ENCODE assay signal across 1 cellular context in the genomic region with DNA sequence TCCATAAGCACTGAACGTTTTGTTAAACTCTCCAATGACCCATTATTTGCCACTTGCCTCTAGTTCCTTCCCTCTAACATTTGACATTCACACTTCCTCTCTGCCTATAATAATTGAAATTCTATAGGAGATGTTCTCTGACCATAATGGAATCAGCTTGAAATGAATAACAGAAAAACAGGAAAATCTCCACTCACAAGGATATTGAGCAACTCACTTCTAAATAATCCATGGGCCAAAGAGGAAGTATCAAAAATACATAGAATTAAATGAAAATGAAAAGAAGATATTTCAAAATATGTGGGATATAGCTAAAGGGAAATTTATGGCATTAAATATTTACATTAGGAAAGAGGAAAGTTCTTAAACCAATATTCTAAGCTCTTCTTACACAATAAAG.
TF ChIP-seq lines count a peak whose summit lies in the region.

No MANE protein-coding gene starts in this region.

TF ChIP-seq in HepG2, 621 proteins besides CTCF, POLR2A, EP300 and RAD21:
- TF ChIP-seq MIER3 (CRISPR knock-in tag; IDR thresholded peaks at IDR 0.05; ENCODE audit: borderline replicate concordance) (no peak), XBP1 (CRISPR knock-in tag; IDR thresholded peaks at IDR 0.05) (no peak), KDM1A (CRISPR knock-in tag; IDR thresholded peaks at IDR 0.05) (no peak), RARG (CRISPR knock-in tag; IDR thresholded peaks at IDR 0.05; ENCODE audit: low read depth) (no peak), RAD51 (IDR thresholded peaks at IDR 0.05; ENCODE audit: borderline replicate concordance) (no peak), KDM3A (CRISPR knock-in tag; IDR thresholded peaks at IDR 0.05; ENCODE audit: low read depth) (no peak), FOXJ3 (CRISPR knock-in tag; IDR thresholded peaks at IDR 0.05; ENCODE audit: borderline replicate concordance) (no peak), SYNCRIP (IDR thresholded peaks at IDR 0.05; ENCODE audit: insufficient read depth, low read depth, low read length) (no peak), ZNF264 (CRISPR knock-in tag; IDR thresholded peaks at IDR 0.05) (no peak), HNRNPH1 (optimal IDR thresholded peaks at IDR 0.05; ENCODE audit: low read depth, low read length) (no peak), THAP11 (CRISPR knock-in tag; IDR thresholded peaks at IDR 0.05) (no peak), ZNF121 (CRISPR knock-in tag; IDR thresholded peaks at IDR 0.05) (no peak), TCF7 (IDR thresholded peaks at IDR 0.05; ENCODE audit: low read depth) (no peak)
- TF ChIP-seq, protein P1, sequence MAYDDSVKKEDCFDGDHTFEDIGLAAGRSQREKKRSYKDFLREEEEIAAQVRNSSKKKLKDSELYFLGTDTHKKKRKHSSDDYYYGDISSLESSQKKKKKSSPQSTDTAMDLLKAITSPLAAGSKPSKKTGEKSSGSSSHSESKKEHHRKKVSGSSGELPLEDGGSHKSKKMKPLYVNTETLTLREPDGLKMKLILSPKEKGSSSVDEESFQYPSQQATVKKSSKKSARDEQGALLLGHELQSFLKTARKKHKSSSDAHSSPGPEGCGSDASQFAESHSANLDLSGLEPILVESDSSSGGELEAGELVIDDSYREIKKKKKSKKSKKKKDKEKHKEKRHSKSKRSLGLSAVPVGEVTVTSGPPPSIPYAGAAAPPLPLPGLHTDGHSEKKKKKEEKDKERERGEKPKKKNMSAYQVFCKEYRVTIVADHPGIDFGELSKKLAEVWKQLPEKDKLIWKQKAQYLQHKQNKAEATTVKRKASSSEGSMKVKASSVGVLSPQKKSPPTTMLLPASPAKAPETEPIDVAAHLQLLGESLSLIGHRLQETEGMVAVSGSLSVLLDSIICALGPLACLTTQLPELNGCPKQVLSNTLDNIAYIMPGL (CRISPR knock-in tag; IDR thresholded peaks at IDR 0.05; ENCODE audit: borderline replicate concordance in 1 of 2, low read depth in 1 of 2): no peak
- TF ChIP-seq, protein P2, sequence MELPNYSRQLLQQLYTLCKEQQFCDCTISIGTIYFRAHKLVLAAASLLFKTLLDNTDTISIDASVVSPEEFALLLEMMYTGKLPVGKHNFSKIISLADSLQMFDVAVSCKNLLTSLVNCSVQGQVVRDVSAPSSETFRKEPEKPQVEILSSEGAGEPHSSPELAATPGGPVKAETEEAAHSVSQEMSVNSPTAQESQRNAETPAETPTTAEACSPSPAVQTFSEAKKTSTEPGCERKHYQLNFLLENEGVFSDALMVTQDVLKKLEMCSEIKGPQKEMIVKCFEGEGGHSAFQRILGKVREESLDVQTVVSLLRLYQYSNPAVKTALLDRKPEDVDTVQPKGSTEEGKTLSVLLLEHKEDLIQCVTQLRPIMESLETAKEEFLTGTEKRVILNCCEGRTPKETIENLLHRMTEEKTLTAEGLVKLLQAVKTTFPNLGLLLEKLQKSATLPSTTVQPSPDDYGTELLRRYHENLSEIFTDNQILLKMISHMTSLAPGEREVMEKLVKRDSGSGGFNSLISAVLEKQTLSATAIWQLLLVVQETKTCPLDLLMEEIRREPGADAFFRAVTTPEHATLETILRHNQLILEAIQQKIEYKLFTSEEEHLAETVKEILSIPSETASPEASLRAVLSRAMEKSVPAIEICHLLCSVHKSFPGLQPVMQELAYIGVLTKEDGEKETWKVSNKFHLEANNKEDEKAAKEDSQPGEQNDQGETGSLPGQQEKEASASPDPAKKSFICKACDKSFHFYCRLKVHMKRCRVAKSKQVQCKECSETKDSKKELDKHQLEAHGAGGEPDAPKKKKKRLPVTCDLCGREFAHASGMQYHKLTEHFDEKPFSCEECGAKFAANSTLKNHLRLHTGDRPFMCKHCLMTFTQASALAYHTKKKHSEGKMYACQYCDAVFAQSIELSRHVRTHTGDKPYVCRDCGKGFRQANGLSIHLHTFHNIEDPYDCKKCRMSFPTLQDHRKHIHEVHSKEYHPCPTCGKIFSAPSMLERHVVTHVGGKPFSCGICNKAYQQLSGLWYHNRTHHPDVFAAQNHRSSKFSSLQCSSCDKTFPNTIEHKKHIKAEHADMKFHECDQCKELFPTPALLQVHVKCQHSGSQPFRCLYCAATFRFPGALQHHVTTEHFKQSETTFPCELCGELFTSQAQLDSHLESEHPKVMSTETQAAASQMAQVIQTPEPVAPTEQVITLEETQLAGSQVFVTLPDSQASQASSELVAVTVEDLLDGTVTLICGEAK (IDR thresholded peaks at IDR 0.05): no peak
- TF ChIP-seq, protein P2 (CRISPR knock-in tag; IDR thresholded peaks at IDR 0.05): no peak
- TF ChIP-seq, protein P3, sequence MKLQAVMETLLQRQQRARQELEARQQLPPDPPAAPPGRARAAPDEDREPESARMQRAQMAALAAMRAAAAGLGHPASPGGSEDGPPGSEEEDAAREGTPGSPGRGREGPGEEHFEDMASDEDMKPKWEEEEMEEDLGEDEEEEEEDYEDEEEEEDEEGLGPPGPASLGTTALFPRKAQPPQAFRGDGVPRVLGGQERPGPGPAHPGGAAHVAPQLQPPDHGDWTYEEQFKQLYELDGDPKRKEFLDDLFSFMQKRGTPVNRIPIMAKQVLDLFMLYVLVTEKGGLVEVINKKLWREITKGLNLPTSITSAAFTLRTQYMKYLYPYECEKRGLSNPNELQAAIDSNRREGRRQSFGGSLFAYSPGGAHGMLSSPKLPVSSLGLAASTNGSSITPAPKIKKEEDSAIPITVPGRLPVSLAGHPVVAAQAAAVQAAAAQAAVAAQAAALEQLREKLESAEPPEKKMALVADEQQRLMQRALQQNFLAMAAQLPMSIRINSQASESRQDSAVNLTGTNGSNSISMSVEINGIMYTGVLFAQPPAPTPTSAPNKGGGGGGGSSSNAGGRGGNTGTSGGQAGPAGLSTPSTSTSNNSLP (IDR thresholded peaks at IDR 0.05; ENCODE audit: low read depth, low read length): no peak
- TF ChIP-seq, protein P4, sequence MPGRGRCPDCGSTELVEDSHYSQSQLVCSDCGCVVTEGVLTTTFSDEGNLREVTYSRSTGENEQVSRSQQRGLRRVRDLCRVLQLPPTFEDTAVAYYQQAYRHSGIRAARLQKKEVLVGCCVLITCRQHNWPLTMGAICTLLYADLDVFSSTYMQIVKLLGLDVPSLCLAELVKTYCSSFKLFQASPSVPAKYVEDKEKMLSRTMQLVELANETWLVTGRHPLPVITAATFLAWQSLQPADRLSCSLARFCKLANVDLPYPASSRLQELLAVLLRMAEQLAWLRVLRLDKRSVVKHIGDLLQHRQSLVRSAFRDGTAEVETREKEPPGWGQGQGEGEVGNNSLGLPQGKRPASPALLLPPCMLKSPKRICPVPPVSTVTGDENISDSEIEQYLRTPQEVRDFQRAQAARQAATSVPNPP (CRISPR knock-in tag; IDR thresholded peaks at IDR 0.05): no peak
